Comparison of ENCODE assay signal across 9 cellular contexts in the genomic region with DNA sequence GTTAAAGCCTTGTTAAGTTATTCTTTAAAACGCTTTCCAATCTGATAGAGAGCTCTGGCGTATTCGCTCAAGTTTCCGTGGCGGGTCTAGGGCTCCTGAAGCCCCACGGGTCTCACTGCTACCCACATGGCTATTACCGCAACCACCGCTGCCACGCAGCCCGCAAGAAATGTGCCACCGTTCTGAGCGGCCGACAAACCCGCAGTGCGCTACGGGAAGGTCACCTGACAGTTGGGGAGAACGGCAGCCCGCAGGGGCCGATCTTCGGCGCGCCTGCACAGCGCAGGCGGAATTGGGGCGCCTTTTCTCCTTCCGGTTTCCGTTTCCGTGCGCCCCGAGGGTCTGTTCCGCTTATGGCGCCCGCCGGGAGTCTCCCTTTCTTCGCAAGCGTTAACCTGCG.
DNase-seq lines count a peak whose midpoint lies in the region; TF ChIP-seq lines count a peak whose summit lies in the region.
"Had no signal": no experiment of that assay in that cellular context is flagged by ENCODE, and none has a peak within 500 bp of the region (broad histone marks: within the 10 kb centered on the region; RNA-seq: fewer than 3 reads in every experiment).

No MANE protein-coding gene starts in this region.

- peaks cover 0 to 8% (median 0%) of the 10 kb centered on the region in 45 donors for H3K27me3 ChIP-seq in dorsolateral prefrontal cortex

- H3K4me3 ChIP-seq in dorsolateral prefrontal cortex = peak overlapping the region; percentile 19 to 70 (median 50)

- H3K36me3 Mint-ChIP-seq in activated T-helper 2 cell treated with anti-CD3 and anti-CD28 coated beads, Interferon-gamma antibody, Interleukin-2, Interleukin-4, amounts not matched to agents 10 μg/mL and 5 μg/mL and 100 μg/mL, durations not matched to agents 14 hours and 24 hours and 36 hours (ENCODE audit: low read depth) = no peaks in the 10 kb centered on the region
- H3K36me3 Mint-ChIP-seq: memory B cell had no signal

- peaks cover 51% of the 10 kb centered on the region for H3K9me3 Mint-ChIP-seq in activated T-helper 2 cell treated with anti-CD3 and anti-CD28 coated beads, Interferon-gamma antibody, Interleukin-2, Interleukin-4, amounts not matched to agents 10 μg/mL and 5 μg/mL and 100 μg/mL, durations not matched to agents 14 hours and 24 hours and 36 hours

- H3K4me3 Mint-ChIP-seq in activated T-helper 2 cell treated with anti-CD3 and anti-CD28 coated beads, Interferon-gamma antibody, Interleukin-2, Interleukin-4, amounts not matched to agents 10 μg/mL and 5 μg/mL and 100 μg/mL, durations not matched to agents 14 hours and 24 hours and 36 hours (ENCODE audit: low read depth) = no peak overlapping the region
- H3K4me3 Mint-ChIP-seq: memory B cell had no signal

- intact Hi-C loops in dorsolateral prefrontal cortex (cut with DNase I) = no loop called here
- intact Hi-C loops in activated T-helper 2 cell treated with anti-CD3 and anti-CD28 coated beads, Interferon-gamma antibody, Interleukin-2, Interleukin-4, amounts not matched to agents 10 μg/mL and 5 μg/mL and 100 μg/mL, durations not matched to agents 14 hours and 24 hours and 36 hours (cut with micrococcal nuclease) = no loop called here

- peak overlapping the region in 8 of 59 donors; percentile 26 to 62 (median 44) for H3K27ac ChIP-seq in dorsolateral prefrontal cortex

- no peak overlapping the region for H3K27ac Mint-ChIP-seq in activated T-helper 2 cell treated with anti-CD3 and anti-CD28 coated beads, Interferon-gamma antibody, Interleukin-2, Interleukin-4, amounts not matched to agents 10 μg/mL and 5 μg/mL and 100 μg/mL, durations not matched to agents 14 hours and 24 hours and 36 hours
- H3K27ac Mint-ChIP-seq: memory B cell had no signal

- no peaks in the 10 kb centered on the region for H3K4me1 Mint-ChIP-seq in activated T-helper 2 cell treated with anti-CD3 and anti-CD28 coated beads, Interferon-gamma antibody, Interleukin-2, Interleukin-4, amounts not matched to agents 10 μg/mL and 5 μg/mL and 100 μg/mL, durations not matched to agents 14 hours and 24 hours and 36 hours (ENCODE audit: low read depth)
- H3K4me1 Mint-ChIP-seq: memory B cell had no signal

- H3K27me3 Mint-ChIP-seq in activated T-helper 2 cell treated with anti-CD3 and anti-CD28 coated beads, Interferon-gamma antibody, Interleukin-2, Interleukin-4, amounts not matched to agents 10 μg/mL and 5 μg/mL and 100 μg/mL, durations not matched to agents 14 hours and 24 hours and 36 hours (ENCODE audit: low read depth) = no peaks in the 10 kb centered on the region
- H3K27me3 Mint-ChIP-seq: memory B cell had no signal

- DNase-seq in stimulated activated CD4-positive, alpha-beta T cell treated with anti-CD3 and anti-CD28 coated beads, Interleukin-15, amount 100 ng/mL, for 24 hours = peak; percentile 7
- DNase-seq in stimulated activated CD4-positive, alpha-beta T cell treated with anti-CD3 and anti-CD28 coated beads, Interleukin-4, amount 100 ng/mL, for 24 hours = no peak
- peak; percentile 12 to 73 (median 44) for DNase-seq in dorsolateral prefrontal cortex
- peak; percentile 4 for DNase-seq in midbrain (lab: John Stamatoyannopoulos, UW)
- no peak for DNase-seq in NAMALWA (ENCODE audit: low spot score)
- no peak for DNase-seq in activated T-helper 2 cell treated with anti-CD3 and anti-CD28 coated beads, Interferon-gamma antibody, Interleukin-2, Interleukin-4, amounts not matched to agents 10 μg/mL and 5 μg/mL and 100 μg/mL, durations not matched to agents 14 hours and 24 hours and 36 hours (ENCODE audit: low spot score)
- DNase-seq in T-helper 1 cell = no peak
- DNase-seq in DMS153 treated with DMSO at 0.1 percent for 48 hours (lab: John Stamatoyannopoulos, UW; ENCODE audit: unreplicated experiment) = no peak

- peak in 4 of 56 donors; percentile 7 to 16 (median 12) for TF ChIP-seq CTCF in dorsolateral prefrontal cortex (IDR thresholded peaks at IDR 0.05 in 54 of 56, conservative IDR thresholded peaks at IDR 0.05 in 2 of 56; ENCODE audit: low read depth in 1 of 56, partially characterized antibody in 56 of 56)

Comparison
In these comparisons a context has a peak if more than half of its experiments do, and no peak if none do; other contexts are left out.
1. DNase-seq: peak in stimulated activated CD4-positive, alpha-beta T cell treated with anti-CD3 and anti-CD28 coated beads, Interleukin-15, amount 100 ng/mL, for 24 hours (single experiment), dorsolateral prefrontal cortex (10 of 10) and midbrain (single experiment); none in stimulated activated CD4-positive, alpha-beta T cell treated with anti-CD3 and anti-CD28 coated beads, Interleukin-4, amount 100 ng/mL, for 24 hours (single experiment), NAMALWA (single experiment), activated T-helper 2 cell treated with anti-CD3 and anti-CD28 coated beads, Interferon-gamma antibody, Interleukin-2, Interleukin-4, amounts not matched to agents 10 μg/mL and 5 μg/mL and 100 μg/mL, durations not matched to agents 14 hours and 24 hours and 36 hours (single experiment), T-helper 1 cell (0 of 5) and DMS153 treated with DMSO at 0.1 percent for 48 hours (single experiment).